Comparison of ENCODE assay signal across 11 cellular contexts in the genomic region with DNA sequence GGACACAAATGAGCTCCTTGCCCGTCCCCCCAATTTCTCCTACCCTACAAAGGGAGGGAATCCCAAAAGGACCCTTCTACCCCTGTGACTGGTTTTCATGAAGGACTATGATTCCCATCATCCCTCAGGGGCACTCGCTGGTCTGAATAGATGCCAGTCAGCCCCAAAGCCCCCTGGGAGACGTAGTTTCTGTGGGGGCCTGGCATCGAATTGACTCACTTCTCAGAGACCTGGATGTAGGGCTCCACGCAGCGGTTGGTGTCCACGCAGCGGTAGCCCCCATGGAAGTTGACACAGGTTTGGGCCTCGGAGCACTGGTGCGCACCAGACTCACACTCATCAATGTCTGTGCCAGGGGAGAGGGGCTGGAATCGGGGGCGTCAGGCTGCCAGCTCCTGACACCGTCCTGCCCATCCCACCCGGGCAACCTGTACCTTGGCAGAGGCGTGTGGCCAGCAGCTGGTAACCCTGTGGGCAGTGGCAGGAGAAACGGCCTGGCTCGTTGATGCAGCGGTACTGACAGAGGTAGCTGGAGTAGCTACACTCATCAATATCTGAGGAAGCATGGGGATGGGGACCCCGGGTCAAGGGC. TPM values are rescaled to one million over a fixed set of nuclear protein-coding genes. Genes with fewer than 3 reads are reported as not detected.
DNase-seq lines count a peak whose midpoint lies in the region; ATAC-seq and TF ChIP-seq lines count a peak whose summit lies in the region.
"Had no signal": no experiment of that assay in that cellular context is flagged by ENCODE, and none has a peak within 500 bp of the region (broad histone marks: within the 10 kb centered on the region; RNA-seq: fewer than 3 reads in every experiment).

No MANE protein-coding gene starts in this region.

- no peak overlapping the region for H3K27ac Mint-ChIP-seq in activated CD8-positive, alpha-beta memory T cell treated with anti-CD3 and anti-CD28 coated beads, Interleukin-2, amount 10 ng/mL, durations not matched to agents 7 days and 5 days

- H3K4me3 ChIP-seq in iPS DF 6.9 (ENCODE audit: low read length) (peak overlapping the region; percentile 58; the same call in 1 of the 2 replicates), smooth muscle cell (no peak overlapping the region)
- H3K4me3 ChIP-seq: breast epithelium had no signal

- peaks cover 45% of the 10 kb centered on the region for H4K20me1 ChIP-seq in smooth muscle cell (ENCODE audit: low read depth)

- H3K9me3 ChIP-seq in iPS DF 6.9 (ENCODE audit: control insufficient read depth, insufficient read depth, low read length) (no peaks in the 10 kb centered on the region), smooth muscle cell (replicated peaks; ENCODE audit: low read depth) (no peaks in the 10 kb centered on the region)
- H3K9me3 ChIP-seq: breast epithelium had no signal

- peaks cover 3% of the 10 kb centered on the region for H3K27me3 Mint-ChIP-seq in activated CD8-positive, alpha-beta memory T cell treated with anti-CD3 and anti-CD28 coated beads, Interleukin-2, amount 10 ng/mL, durations not matched to agents 7 days and 5 days

- H3K4me1 ChIP-seq in iPS DF 6.9 (ENCODE audit: control insufficient read depth, insufficient read depth, low read length): no peaks in the 10 kb centered on the region
- H3K4me1 ChIP-seq in smooth muscle cell (ENCODE audit: low read depth): no peaks in the 10 kb centered on the region

- H3K27me3 ChIP-seq in iPS DF 6.9 (ENCODE audit: control insufficient read depth, insufficient read depth, low read length) (no peaks in the 10 kb centered on the region), smooth muscle cell (ENCODE audit: low read depth) (no peaks in the 10 kb centered on the region)
- H3K27me3 ChIP-seq: breast epithelium had no signal

- no peak for DNase-seq in activated CD8-positive, alpha-beta memory T cell treated with anti-CD3 and anti-CD28 coated beads, Interleukin-2, amount 10 ng/mL, durations not matched to agents 7 days and 5 days
- DNase-seq in activated CD8-positive, alpha-beta memory T cell treated with anti-CD3 and anti-CD28 coated beads for 24 hours: no peak
- DNase-seq in NCI-H748 treated with DMSO at 0.1 percent for 48 hours (lab: John Stamatoyannopoulos, UW) (peak; percentile 33), iPS DF 6.9 (ENCODE audit: low read depth, low spot score) (no peak), smooth muscle cell (lab: John Stamatoyannopoulos, UW; ENCODE audit: unreplicated experiment) (no peak), GM20000 (ENCODE audit: low spot score) (no peak), HT-29 (ENCODE audit: low spot score) (no peak)
- DNase-seq: activated CD4-positive, alpha-beta T cell treated with anti-CD3 and anti-CD28 coated beads, Interleukin-2, amount 50 U/mL, for 48 hours had no signal

- no peak for TF ChIP-seq CTCF in smooth muscle cell (IDR thresholded peaks at IDR 0.05; ENCODE audit: borderline replicate concordance, insufficient read depth, poor library complexity, severe bottlenecking)
- no peak for TF ChIP-seq CTCF in GM20000 (IDR thresholded peaks at IDR 0.05; ENCODE audit: extremely low read depth, missing control alignments)

- H3K36me3 ChIP-seq in iPS DF 6.9 (ENCODE audit: control insufficient read depth, insufficient read depth, low read length): peaks cover 19% of the 10 kb centered on the region
- no peaks in the 10 kb centered on the region for H3K36me3 ChIP-seq in smooth muscle cell (ENCODE audit: low read depth)

- H3K4me1 Mint-ChIP-seq in activated CD8-positive, alpha-beta memory T cell treated with anti-CD3 and anti-CD28 coated beads, Interleukin-2, amount 10 ng/mL, durations not matched to agents 7 days and 5 days: peaks cover 35% of the 10 kb centered on the region

- CTCF ChIA-PET in activated CD8-positive, alpha-beta memory T cell treated with anti-CD3 and anti-CD28 coated beads, Interleukin-2, amount 10 ng/mL, durations not matched to agents 7 days and 5 days (lab: Charles Lee): interaction anchor here (1.4 to 27.4 kb wide), 4 partner anchors 8 to 201 kb away, joined by 3 to 710 read pairs (median 43); a partner anchor contains a TSS

- no peak overlapping the region for H2AFZ ChIP-seq in smooth muscle cell (ENCODE audit: low read depth)

- peaks cover 21% of the 10 kb centered on the region for H3K36me3 Mint-ChIP-seq in activated CD8-positive, alpha-beta memory T cell treated with anti-CD3 and anti-CD28 coated beads, Interleukin-2, amount 10 ng/mL, durations not matched to agents 7 days and 5 days

- H3K79me2 ChIP-seq in smooth muscle cell (ENCODE audit: low read depth): peaks cover 3% of the 10 kb centered on the region

- no CpG with 5 or more reads among the region's 19 CpGs for WGBS in iPS DF 6.9 (ENCODE audit: insufficient coverage, insufficient read length)
- 86% methylated on average over 19 of the region's 19 CpGs for WGBS in smooth muscle cell (ENCODE audit: low lambda C conversion rate)

- no peak overlapping the region for H3K4me3 Mint-ChIP-seq in activated CD8-positive, alpha-beta memory T cell treated with anti-CD3 and anti-CD28 coated beads, Interleukin-2, amount 10 ng/mL, durations not matched to agents 7 days and 5 days

- H3K9me3 Mint-ChIP-seq in activated CD8-positive, alpha-beta memory T cell treated with anti-CD3 and anti-CD28 coated beads, Interleukin-2, amount 10 ng/mL, durations not matched to agents 7 days and 5 days (ENCODE audit: low read depth): no peaks in the 10 kb centered on the region

- H3K27ac ChIP-seq in iPS DF 6.9 (ENCODE audit: low read length) (no peak overlapping the region), smooth muscle cell (ENCODE audit: low read depth) (peak overlapping the region; percentile 8)
- H3K27ac ChIP-seq: C4-2B had no signal

- peaks cover 43% of the 10 kb centered on the region for H3F3A ChIP-seq in smooth muscle cell (ENCODE audit: low read depth)

- peak; percentile 16 for ATAC-seq in activated CD8-positive, alpha-beta memory T cell treated with anti-CD3 and anti-CD28 coated beads, Interleukin-2, amount 10 ng/mL, durations not matched to agents 7 days and 5 days
- ATAC-seq in GM18498 (IDR thresholded peaks at IDR 0.05; ENCODE audit: unreplicated experiment): no peak

- H3K4me2 ChIP-seq in smooth muscle cell: no peak overlapping the region

- no peak overlapping the region for H3K9ac ChIP-seq in smooth muscle cell (ENCODE audit: low read depth)

RNA-seq across cellular contexts. Expression of a gene that starts 4.4 kb away (rescaled TPM):
- 10 to 100 TPM in 1 of 2 experiments, 1 to 10 TPM in 1; 7.1 to 13.4 TPM for total RNA-seq in activated CD8-positive, alpha-beta memory T cell treated with anti-CD3 and anti-CD28 coated beads, Interleukin-2, amount 10 ng/mL, durations not matched to agents 7 days and 5 days
- 99.7 and 103 TPM in 2 replicates for total RNA-seq in smooth muscle cell
- polyA plus RNA-seq in smooth muscle cell: 328 and 362 TPM in 2 replicates
- total RNA-seq in HT-29 (2014; rRNA removed; shearing (Covaris generic)): 1.2 and 1.6 TPM in 2 replicates

RNA-seq across cellular contexts. Expression of a gene that starts 7.9 kb away (rescaled TPM):
- 100 to 1,000 TPM; 106 to 125 TPM for total RNA-seq in activated CD8-positive, alpha-beta memory T cell treated with anti-CD3 and anti-CD28 coated beads, Interleukin-2, amount 10 ng/mL, durations not matched to agents 7 days and 5 days
- 21.7 and 35.1 TPM in 2 replicates for total RNA-seq in smooth muscle cell
- 39.6 and 61.1 TPM in 2 replicates for polyA plus RNA-seq in smooth muscle cell
- 118 and 143 TPM in 2 replicates for total RNA-seq in HT-29 (2014; rRNA removed; shearing (Covaris generic))

RNA-seq across cellular contexts. Expression of a gene that starts 10.2 kb away (rescaled TPM):
- 1,000 to 10,000 TPM; 1,745 to 1,753 TPM for total RNA-seq in activated CD8-positive, alpha-beta memory T cell treated with anti-CD3 and anti-CD28 coated beads, Interleukin-2, amount 10 ng/mL, durations not matched to agents 7 days and 5 days
- total RNA-seq in smooth muscle cell: 1,233 and 1,255 TPM in 2 replicates
- polyA plus RNA-seq in smooth muscle cell: 3,052 and 3,080 TPM in 2 replicates
- total RNA-seq in HT-29 (2014; rRNA removed; shearing (Covaris generic)): 2,410 and 2,611 TPM in 2 replicates

RNA-seq across cellular contexts. Expression of a gene that starts 11.5 kb away (rescaled TPM):
- total RNA-seq in activated CD8-positive, alpha-beta memory T cell treated with anti-CD3 and anti-CD28 coated beads, Interleukin-2, amount 10 ng/mL, durations not matched to agents 7 days and 5 days: 100 to 1,000 TPM; 268 to 339 TPM
- not detected in 2 replicates for total RNA-seq in smooth muscle cell
- polyA plus RNA-seq in smooth muscle cell: 0.52 TPM in 1 of 2 replicates, not detected in the other
- not detected in 2 replicates for total RNA-seq in HT-29 (2014; rRNA removed; shearing (Covaris generic))

RNA-seq across cellular contexts. Expression of a gene that starts 20.1 kb away (rescaled TPM):
- 100 to 1,000 TPM; 100 to 122 TPM for total RNA-seq in activated CD8-positive, alpha-beta memory T cell treated with anti-CD3 and anti-CD28 coated beads, Interleukin-2, amount 10 ng/mL, durations not matched to agents 7 days and 5 days
- total RNA-seq in smooth muscle cell: 109 and 118 TPM in 2 replicates
- polyA plus RNA-seq in smooth muscle cell: 111 and 114 TPM in 2 replicates
- total RNA-seq in HT-29 (2014; rRNA removed; shearing (Covaris generic)): 302 and 303 TPM in 2 replicates
